In genomic region chr1:203127672-203128611, GRCh38 we compare ENCODE assay signal across 8 cellular contexts. TPM values are rescaled to one million over a fixed set of nuclear protein-coding genes. Genes with fewer than 3 reads are reported as not detected.
DNase-seq lines count a peak whose midpoint lies in the region; ATAC-seq, FAIRE-seq and TF ChIP-seq lines count a peak whose summit lies in the region.

TSS of gene ADORA1 (plus strand) at chr1:203127726. CDS start at chr1:203128842, 1,116 bp downstream.

- DNase-seq in SKM-1 treated with dmso at 0.1 percent for 144 hours (lab: John Stamatoyannopoulos, UW; ENCODE audit: unreplicated experiment): peak; percentile 11
- no peak for DNase-seq in SKM-1 (lab: John Stamatoyannopoulos, UW; ENCODE audit: unreplicated experiment)
- peak; percentile 54 for DNase-seq in NCI-H2196 (lab: John Stamatoyannopoulos, UW; ENCODE audit: unreplicated experiment)
- DNase-seq in mammary epithelial cell: peak; percentile 47
- no peak for DNase-seq in keratinocyte (ENCODE audit: low read depth, low spot score)
- no peak for DNase-seq in GDM1 (lab: John Stamatoyannopoulos, UW)

- H3K9ac ChIP-seq in mammary epithelial cell (ENCODE audit: insufficient read depth, low read length): no peak within 1 kb of the TSS
- peak within 1 kb of the TSS; percentile 4 for H3K9ac ChIP-seq in keratinocyte (ENCODE audit: control insufficient read depth, extremely low read depth, insufficient read depth, low read length)

- no peak for ATAC-seq in HG03045 (IDR thresholded peaks at IDR 0.05; ENCODE audit: unreplicated experiment)

- intact Hi-C loops in mammary epithelial cell (cut with micrococcal nuclease): loop anchor here (5.0 kb wide), 1 partner anchor 214 kb away; no protein-coding TSS in a partner anchor

- dilution Hi-C loops in mammary epithelial cell (cut with HindIII; ENCODE audit: low sequenced_read_pairs) (no loop called here), keratinocyte (cut with MboI; ENCODE audit: extremely low pct_ligation_motif_present, low sequenced_read_pairs) (no loop called here)

- H3K79me2 ChIP-seq in mammary epithelial cell (ENCODE audit: insufficient read depth, low read length): no peaks in the 10 kb centered on the region
- no peaks in the 10 kb centered on the region for H3K79me2 ChIP-seq in keratinocyte (ENCODE audit: control insufficient read depth, insufficient read depth, low read length)

- H3K4me3 ChIP-seq in mammary epithelial cell (replicated peaks in 1 of 3; ENCODE audit: insufficient read depth in 1 of 3, low read depth in 2 of 3, low read length in 3 of 3) (peak within 1 kb of the TSS; percentile 32 to 58 (median 41)), keratinocyte (ENCODE audit: control insufficient read depth in 2 of 3, extremely low read depth in 1 of 3, insufficient read depth in 2 of 3, low read depth in 1 of 3, low read length in 3 of 3) (peak within 1 kb of the TSS; percentile 15 to 49 (median 18)), skin epidermis (peak within 1 kb of the TSS in 6 of 7 experiments; percentile 1 to 32 (median 16))

- no peak within 1 kb of the TSS for H3K27ac ChIP-seq in mammary epithelial cell (ENCODE audit: insufficient read depth, low read depth, low read length)
- no peak within 1 kb of the TSS for H3K27ac ChIP-seq in keratinocyte (ENCODE audit: control insufficient read depth, insufficient read depth, low read length)
- no peak within 1 kb of the TSS for H3K27ac ChIP-seq in skin epidermis

- H2AFZ ChIP-seq in mammary epithelial cell (ENCODE audit: low read depth, low read length): peak within 1 kb of the TSS; percentile 93
- H2AFZ ChIP-seq in keratinocyte (ENCODE audit: control insufficient read depth, low read length): peak within 1 kb of the TSS; percentile 66

- no peaks in the 10 kb centered on the region for H3K9me1 ChIP-seq in keratinocyte (ENCODE audit: control insufficient read depth, extremely low read depth, insufficient read depth, low read length)

- WGBS in mammary epithelial cell (ENCODE audit: low coverage, missing lambda C conversion rate): 24% methylated on average over 25 of the region's 57 CpGs

- no TSS peak for BruUV-seq in mammary epithelial cell (replicated peaks; lab: Mats Ljungman, UMichigan)

- in situ Hi-C loops in mammary epithelial cell (cut with MboI; ENCODE audit: low sequenced_read_pairs in 2 of 2): no loop called here

- H3K4me1 ChIP-seq in mammary epithelial cell (ENCODE audit: insufficient read depth, low read length) (peaks cover 13% of the 10 kb centered on the region), keratinocyte (ENCODE audit: control insufficient read depth, extremely low read depth, insufficient read depth, low read length) (peaks cover 5% of the 10 kb centered on the region)

- TF ChIP-seq CTCF in mammary epithelial cell (conservative IDR thresholded peaks at IDR 0.05 in 1 of 2, IDR thresholded peaks at IDR 0.05 in 1 of 2; ENCODE audit: extremely low read depth in 1 of 2, insufficient read depth in 1 of 2, low read depth in 1 of 2, low read length in 2 of 2) (peak in 1 of 2 donors; percentile 11), keratinocyte (optimal IDR thresholded peaks at IDR 0.05 in 1 of 3, IDR thresholded peaks at IDR 0.05 in 1 of 3, conservative IDR thresholded peaks at IDR 0.05 in 1 of 3; ENCODE audit: extremely low read depth in 1 of 3, insufficient read depth in 2 of 3, low read length in 3 of 3) (no peak)

- no peaks in the 10 kb centered on the region for H3K36me3 ChIP-seq in mammary epithelial cell (ENCODE audit: insufficient read depth, low read length)
- H3K36me3 ChIP-seq in keratinocyte (ENCODE audit: control insufficient read depth in 2 of 2, extremely low read depth in 1 of 2, insufficient read depth in 2 of 2, low read length in 2 of 2): no peaks in the 10 kb centered on the region

- CTCF ChIA-PET in mammary epithelial cell (lab: Charles Lee; ENCODE audit: low non-redundant PET): interaction anchor here (0.7 to 1.3 kb wide), 3 partner anchors 41 to 140 kb away, joined by 4 to 10 read pairs (median 8); no protein-coding TSS in a partner anchor

- H4K20me1 ChIP-seq in mammary epithelial cell (ENCODE audit: insufficient read depth, low read length) (no peaks in the 10 kb centered on the region), keratinocyte (ENCODE audit: control insufficient read depth, extremely low read depth, insufficient read depth, low read length) (no peaks in the 10 kb centered on the region)

- FAIRE-seq in keratinocyte (lab: Jason Lieb, UNC): no peak

- H3K9me3 ChIP-seq in mammary epithelial cell (replicated peaks; ENCODE audit: insufficient read depth, low read length): no peaks in the 10 kb centered on the region
- no peaks in the 10 kb centered on the region for H3K9me3 ChIP-seq in keratinocyte (ENCODE audit: control insufficient read depth, low read depth, low read length)

- H3K4me2 ChIP-seq in mammary epithelial cell (ENCODE audit: insufficient read depth, low read depth, low read length) (peak within 1 kb of the TSS; percentile 97), keratinocyte (ENCODE audit: control insufficient read depth, extremely low read depth, insufficient read depth, low read depth, low read length) (peak within 1 kb of the TSS; percentile 74)

- no peaks in the 10 kb centered on the region for H3K27me3 ChIP-seq in mammary epithelial cell (ENCODE audit: insufficient read depth, low read length)
- H3K27me3 ChIP-seq in keratinocyte (ENCODE audit: control insufficient read depth, extremely low read depth, insufficient read depth, low read length): peaks cover 56% of the 10 kb centered on the region

RNA-seq across cellular contexts. Expression of gene ADORA1, which starts in this region (rescaled TPM):
- total RNA-seq in mammary epithelial cell: 1 to 10 TPM in 1 of 2 donors, under 1 TPM in 1; 0.96 to 1.7 TPM
- polyA plus RNA-seq in mammary epithelial cell: 0.74 TPM
- polyA minus RNA-seq in mammary epithelial cell: not detected
- polyA plus RNA-seq in keratinocyte: 0.07 to 0.10 TPM (median 0.09 TPM) in 3 replicates
- polyA plus RNA-seq in keratinocyte (2011; ENCODE audit: low read depth): 0.31 TPM
- 0.06 TPM in 1 of 2 replicates, not detected in the other for polyA plus RNA-seq in keratinocyte (2011; cell fraction: cytosol; rRNA removed)
- polyA plus RNA-seq in keratinocyte (2011; cell fraction: nucleus; rRNA removed): 0.11 and 0.17 TPM in 2 replicates
- 0.28 TPM in 1 of 2 replicates, not detected in the other for polyA plus RNA-seq in keratinocyte (2012; ENCODE audit: low replicate concordance)
- polyA minus RNA-seq in keratinocyte: not detected in 3 replicates
- polyA minus RNA-seq in keratinocyte (2011; cell fraction: cytosol; rRNA and poly(A)+ RNA removed): not detected
- polyA minus RNA-seq in keratinocyte (2011; cell fraction: nucleus; rRNA and poly(A)+ RNA removed): 0.39 TPM in 1 of 2 replicates, not detected in the other

Comparison
In these comparisons a context has a peak if more than half of its experiments do, and no peak if none do; other contexts are left out.
1. DNase-seq: peak in SKM-1 treated with dmso at 0.1 percent for 144 hours (single experiment), NCI-H2196 (single experiment) and mammary epithelial cell (single experiment); none in SKM-1 (single experiment), keratinocyte (single experiment) and GDM1 (single experiment).
2. Peak in every context shown above with its lines, with median percentiles within 50 percentile points of each other: H3K4me3 ChIP-seq.